In genomic region chr11:112962854-112963367, GRCh38 we compare ENCODE assay signal across 8 cellular contexts. TPM values are rescaled to one million over a fixed set of nuclear protein-coding genes. Genes with fewer than 3 reads are reported as not detected.
DNase-seq lines count a peak whose midpoint lies in the region; ATAC-seq, FAIRE-seq and TF ChIP-seq lines count a peak whose summit lies in the region.

No MANE protein-coding gene starts in this region.

- peaks cover 0 to 50% (median 9%) of the 10 kb centered on the region in 12 donors for H3K4me1 ChIP-seq in heart left ventricle
- no peaks in the 10 kb centered on the region for H3K4me1 ChIP-seq in osteoblast (ENCODE audit: insufficient read depth, low read length)

- H3K27ac ChIP-seq in heart left ventricle: peak overlapping the region in 11 of 12 donors; percentile 61 to 90 (median 83)
- H3K27ac ChIP-seq in osteoblast (ENCODE audit: low read depth, low read length): no peak overlapping the region

- intact Hi-C loops in heart left ventricle (cut with DNase I): loop anchor here in 8 of 10 donors (1.0 to 10.0 kb wide), 20 partner anchors 49 to 671 kb away; no protein-coding TSS in a partner anchor

- no peaks in the 10 kb centered on the region for H4K20me1 ChIP-seq in osteoblast (ENCODE audit: insufficient read depth, low read length)

- no peaks in the 10 kb centered on the region for H3K36me3 ChIP-seq in heart left ventricle
- H3K36me3 ChIP-seq in osteoblast (ENCODE audit: insufficient read depth, low read length): no peaks in the 10 kb centered on the region

- TF ChIP-seq CTCF in heart left ventricle (IDR thresholded peaks at IDR 0.05) (no peak), osteoblast (IDR thresholded peaks at IDR 0.05; ENCODE audit: extremely low read depth, low read depth, low read length) (no peak)

- no peak for FAIRE-seq in GM19239 (lab: Jason Lieb, UNC)

- no peaks in the 10 kb centered on the region for H3K79me2 ChIP-seq in osteoblast (ENCODE audit: insufficient read depth, low read length)

- 1 to 4% (median 2%) methylated on average over 25 to 55 of the region's 55 CpGs for WGBS in heart left ventricle, 4 donors

- DNase-seq in D341Med (ENCODE audit: low spot score): peak; percentile 84
- peak; percentile 92 for DNase-seq in NCI-H1092 (lab: John Stamatoyannopoulos, UW)
- peak; percentile 29 for DNase-seq in SW480 (ENCODE audit: low spot score)
- DNase-seq in heart left ventricle: peak; percentile 77 to 84 (median 80)
- peak; percentile 79 for DNase-seq in osteoblast (ENCODE audit: insufficient read length, low spot score, missing footprints)
- no peak for DNase-seq in GM19239 (ENCODE audit: insufficient read length, low spot score)

- no peaks in the 10 kb centered on the region for H3K9me3 ChIP-seq in heart left ventricle
- H3K9me3 ChIP-seq in osteoblast (ENCODE audit: low read depth, low read length): no peaks in the 10 kb centered on the region

- H3K4me2 ChIP-seq in osteoblast (ENCODE audit: insufficient read depth, low read length): peak overlapping the region; percentile 45

- H3K4me3 ChIP-seq in heart left ventricle (peak overlapping the region; percentile 55 to 93 (median 68)), osteoblast (ENCODE audit: insufficient read depth, low read length) (peak overlapping the region; percentile 42)

- H2AFZ ChIP-seq in osteoblast (ENCODE audit: low read length): peak overlapping the region; percentile 22

- peak in 1 of 2 donors; percentile 26 for TF ChIP-seq POLR2A in heart left ventricle (IDR thresholded peaks at IDR 0.05)

- H3K27me3 ChIP-seq in heart left ventricle (peaks cover 0 to 68% (median 8%) of the 10 kb centered on the region in 9 donors), osteoblast (ENCODE audit: insufficient read depth, low read length) (peaks cover 51% of the 10 kb centered on the region)

- peak; percentile 71 to 87 (median 86) for ATAC-seq in heart left ventricle
- ATAC-seq in HG02678 (IDR thresholded peaks at IDR 0.05; ENCODE audit: unreplicated experiment): no peak
- ATAC-seq in GM19455 (IDR thresholded peaks at IDR 0.05; ENCODE audit: unreplicated experiment): no peak

RNA-seq across cellular contexts. Expression of gene NCAM1, which starts 1.7 kb away (rescaled TPM):
- 100 to 1,000 TPM; 190 to 753 (median 398) TPM for total RNA-seq in heart left ventricle
- 100 to 1,000 TPM in 1 of 2 donors, 10 to 100 TPM in 1; 78.0 to 270 TPM for polyA plus RNA-seq in heart left ventricle
- total RNA-seq in osteoblast: 1.2 and 2.2 TPM in 2 replicates

Comparison
In these comparisons a context has a peak if more than half of its experiments do, and no peak if none do; other contexts are left out.
1. ATAC-seq: peak in heart left ventricle (4 of 4); none in HG02678 (single experiment) and GM19455 (single experiment).
2. RNA of gene NCAM1, which starts 1.7 kb away (total RNA-seq): 190 to 753 TPM in heart left ventricle; 1.2 to 2.2 TPM in osteoblast; every median in the first group is over 10 times any median in the second.